Comparison of ENCODE assay signal across 1 cellular context in genomic region chr1:116709666-116710167, GRCh38.
TF ChIP-seq lines count a peak whose summit lies in the region.

No MANE protein-coding gene starts in this region.

TF ChIP-seq in GM23338, 12 proteins besides CTCF, POLR2A, EP300 and RAD21 (continued from another document):
- no peak for TF ChIP-seq ZNF462 (CRISPR knock-in tag; IDR thresholded peaks at IDR 0.05)
- TF ChIP-seq EZH2 (IDR thresholded peaks at IDR 0.05; ENCODE audit: low read depth, unreplicated experiment): no peak
- TF ChIP-seq ZNF114 (CRISPR knock-in tag; IDR thresholded peaks at IDR 0.05): no peak
- TF ChIP-seq NANOG (IDR thresholded peaks at IDR 0.05; ENCODE audit: borderline replicate concordance): no peak
- TF ChIP-seq JUNB (IDR thresholded peaks at IDR 0.05; ENCODE audit: unreplicated experiment): no peak
